Comparison of ENCODE assay signal across 9 cellular contexts in the genomic region with DNA sequence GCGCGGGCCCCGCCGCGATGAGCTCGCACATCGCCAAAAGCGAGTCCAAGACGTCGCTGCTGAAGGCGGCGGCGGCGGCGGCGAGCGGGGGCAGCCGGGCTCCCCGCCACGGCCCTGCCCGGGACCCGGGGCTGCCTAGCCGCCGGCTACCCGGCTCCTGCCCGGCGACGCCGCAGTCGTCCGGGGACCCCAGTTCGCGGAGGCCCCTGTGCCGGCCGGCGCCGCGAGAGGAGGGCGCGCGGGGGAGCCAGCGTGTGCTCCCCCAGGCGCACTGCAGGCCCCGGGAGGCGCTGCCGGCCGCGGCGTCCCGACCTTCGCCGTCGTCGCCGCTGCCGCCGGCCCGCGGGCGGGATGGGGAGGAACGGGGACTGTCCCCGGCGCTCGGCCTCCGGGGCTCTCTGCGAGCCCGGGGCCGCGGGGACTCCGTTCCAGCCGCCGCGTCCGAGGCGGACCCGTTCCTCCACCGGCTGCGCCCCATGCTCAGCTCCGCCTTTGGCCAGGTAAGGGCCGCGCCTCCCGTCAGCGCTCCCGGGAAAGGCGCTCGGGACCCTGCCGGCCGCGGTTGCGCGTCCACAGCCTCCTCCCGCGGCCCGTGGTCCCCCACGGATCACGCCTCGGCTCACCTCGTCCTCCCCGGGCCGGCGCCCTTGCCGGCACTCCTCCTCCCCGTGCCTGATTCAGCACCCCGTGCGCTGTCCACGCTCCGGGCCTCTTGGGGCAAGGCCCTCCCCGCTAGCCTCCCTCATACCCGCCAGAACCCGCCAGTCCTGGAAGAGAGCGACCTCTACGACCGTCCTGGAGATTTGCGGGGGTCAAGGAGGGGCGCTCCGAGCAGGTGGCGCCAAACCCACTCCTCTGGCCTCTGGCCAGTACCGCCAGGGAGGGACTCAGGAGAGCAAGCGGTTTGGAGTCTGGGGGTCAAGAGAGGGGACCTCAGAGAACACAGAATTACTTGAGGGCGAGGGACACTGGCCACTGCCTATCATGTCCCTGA. TPM values are rescaled to one million over a fixed set of nuclear protein-coding genes. Genes with fewer than 3 reads are reported as not detected.
DNase-seq lines count a peak whose midpoint lies in the region; ATAC-seq, FAIRE-seq and TF ChIP-seq lines count a peak whose summit lies in the region.
"Had no signal": no experiment of that assay in that cellular context is flagged by ENCODE, and none has a peak within 500 bp of the region (broad histone marks: within the 10 kb centered on the region; RNA-seq: fewer than 3 reads in every experiment).

No MANE protein-coding gene starts in this region.

- H3K36me3 ChIP-seq in astrocyte (ENCODE audit: insufficient read depth, low read length) (no peaks in the 10 kb centered on the region), iPS-15b (ENCODE audit: control insufficient read depth, insufficient read depth, low read length) (no peaks in the 10 kb centered on the region)

- H3K9me3 ChIP-seq in astrocyte (ENCODE audit: insufficient read depth, low read depth, low read length) = no peaks in the 10 kb centered on the region
- no peaks in the 10 kb centered on the region for H3K9me3 ChIP-seq in iPS-15b (ENCODE audit: control insufficient read depth, insufficient read depth, low read length)

- H3K4me1 ChIP-seq in astrocyte (ENCODE audit: insufficient read depth, low read length) (no peaks in the 10 kb centered on the region), iPS-15b (ENCODE audit: control insufficient read depth, insufficient read depth, low read length) (no peaks in the 10 kb centered on the region)

- H3K27me3 Mint-ChIP-seq in astrocyte (ENCODE audit: low read depth, unreplicated experiment) = peaks cover 63% of the 10 kb centered on the region

- no peak overlapping the region for H3K27ac Mint-ChIP-seq in astrocyte (ENCODE audit: unreplicated experiment)

- peak overlapping the region; percentile 26 for H2AFZ ChIP-seq in astrocyte (ENCODE audit: low read depth, low read length)

- H3K9ac ChIP-seq in astrocyte (ENCODE audit: low read length) = no peak overlapping the region
- H3K9ac ChIP-seq in iPS-15b (ENCODE audit: low read depth, low read length) = no peak overlapping the region

- peak overlapping the region; percentile 71 for H3K4me3 Mint-ChIP-seq in astrocyte (ENCODE audit: unreplicated experiment)

- no peaks in the 10 kb centered on the region for H3K36me3 Mint-ChIP-seq in astrocyte (ENCODE audit: low read depth, unreplicated experiment)

- H3K4me2 ChIP-seq in astrocyte (ENCODE audit: low read length) = peak overlapping the region; percentile 80

- ATAC-seq in HG03108 (IDR thresholded peaks at IDR 0.05; ENCODE audit: unreplicated experiment) = peak; percentile 30

- FAIRE-seq in astrocyte (lab: Jason Lieb, UNC) = no peak

- peaks cover 10% of the 10 kb centered on the region for H4K20me1 ChIP-seq in astrocyte (ENCODE audit: insufficient read depth, low read length)

- TF ChIP-seq CTCF in astrocyte (IDR thresholded peaks at IDR 0.05; ENCODE audit: insufficient read depth, low read depth, low read length) = no peak

- no peak overlapping the region for H3K27ac ChIP-seq in astrocyte (ENCODE audit: low read depth, low read length)
- H3K27ac ChIP-seq: C4-2B had no signal

- H3K4me3 ChIP-seq in astrocyte (ENCODE audit: insufficient read depth, low read depth, low read length) = peak overlapping the region; percentile 17
- peak overlapping the region; percentile 65 for H3K4me3 ChIP-seq in iPS-15b (ENCODE audit: low read depth, low read length)

- H3K4me1 Mint-ChIP-seq in astrocyte (ENCODE audit: low read depth, unreplicated experiment) = peaks cover 2% of the 10 kb centered on the region

- H3K9me3 Mint-ChIP-seq in astrocyte (ENCODE audit: unreplicated experiment) = no peaks in the 10 kb centered on the region

- H3K79me2 ChIP-seq in astrocyte (ENCODE audit: insufficient read depth, low read length) = no peaks in the 10 kb centered on the region

- H3K27me3 ChIP-seq in astrocyte (ENCODE audit: insufficient read depth, low read length) = peaks cover 48% of the 10 kb centered on the region
- peaks cover 19% of the 10 kb centered on the region for H3K27me3 ChIP-seq in iPS-15b (ENCODE audit: control insufficient read depth, insufficient read depth, low read length)

- peak; percentile 6 for DNase-seq in NCI-H345 (lab: John Stamatoyannopoulos, UW)
- DNase-seq in NCI-H345 treated with DMSO at 0.1 percent for 48 hours (lab: John Stamatoyannopoulos, UW; ENCODE audit: unreplicated experiment) = no peak
- peak; percentile 46 for DNase-seq in SW480 (ENCODE audit: low spot score)
- peak; percentile 45 for DNase-seq in astrocyte (ENCODE audit: low read depth)
- peak; percentile 64 for DNase-seq in stimulated activated CD4-positive, alpha-beta T cell treated with anti-CD3 and anti-CD28 coated beads, Interleukin-15, amount 100 ng/mL, for 24 hours
- DNase-seq in NCI-H1092 (lab: John Stamatoyannopoulos, UW) = no peak

RNA-seq across cellular contexts. Expression of a gene that starts 0.7 kb away (rescaled TPM):
- total RNA-seq in astrocyte = 0.19 and 0.30 TPM in 2 replicates

RNA-seq across cellular contexts. Expression of a gene that starts 45.8 kb away (rescaled TPM):
- total RNA-seq in astrocyte = 137 and 152 TPM in 2 replicates

RNA-seq across cellular contexts. Expression of a gene that starts 59.9 kb away (rescaled TPM):
- 31.3 and 36.0 TPM in 2 replicates for total RNA-seq in astrocyte

Comparison
In these comparisons a context has a peak if more than half of its experiments do, and no peak if none do; other contexts are left out.
1. DNase-seq: peak in NCI-H345 (single experiment), SW480 (single experiment), astrocyte (single experiment) and stimulated activated CD4-positive, alpha-beta T cell treated with anti-CD3 and anti-CD28 coated beads, Interleukin-15, amount 100 ng/mL, for 24 hours (single experiment); none in NCI-H345 treated with DMSO at 0.1 percent for 48 hours (single experiment) and NCI-H1092 (single experiment).